8 cellular contexts compared by ENCODE assay signal in the genomic region with DNA sequence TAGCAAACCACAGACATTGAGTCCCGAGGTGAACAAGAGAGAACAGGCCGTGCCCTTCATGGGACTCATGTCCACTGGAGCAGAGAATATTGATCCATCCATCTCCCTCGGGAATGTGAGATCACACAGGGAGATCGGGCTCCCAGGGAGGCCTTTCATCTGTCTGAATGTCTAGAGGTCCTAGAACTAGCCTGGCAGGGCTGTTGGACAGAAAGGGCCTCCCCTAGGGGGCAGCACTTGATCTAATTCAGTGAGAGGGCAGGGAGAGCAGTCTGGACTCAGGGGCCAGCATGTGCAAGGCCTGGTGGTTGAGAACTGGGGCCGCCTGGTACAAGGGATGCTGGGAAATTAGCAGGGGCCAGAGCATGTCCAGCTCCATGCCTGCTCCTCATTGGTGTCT. TPM values are rescaled to one million over a fixed set of nuclear protein-coding genes. Genes with fewer than 3 reads are reported as not detected.
DNase-seq lines count a peak whose midpoint lies in the region; ATAC-seq and TF ChIP-seq lines count a peak whose summit lies in the region.

No MANE protein-coding gene starts in this region.

- peaks cover 0 to 26% (median 0%) of the 10 kb centered on the region in 9 donors for H3K36me3 ChIP-seq in heart right ventricle

- no peaks in the 10 kb centered on the region for H3K27me3 ChIP-seq in heart right ventricle

- DNase-seq in heart right ventricle (no peak), Right ventricle myocardium superior (no peak), NCI-H510A treated with DMSO at 0.1 percent for 48 hours (lab: John Stamatoyannopoulos, UW) (peak; percentile 19), immature natural killer cell (peak in 2 of 3 donors; percentile 14 to 30), hypothalamus (lab: John Stamatoyannopoulos, UW) (no peak), mucosa of gallbladder (ENCODE audit: low spot score) (no peak)
- peak; percentile 38 for DNase-seq in activated T-helper 1 cell treated with anti-CD3 and anti-CD28 coated beads, Interleukin-12 subunit alpha, Interleukin-12 subunit beta, Interleukin-2, Interleukin-4 antibody, amounts not matched to agents 30 ng/mL and 10 ng/mL and 1 ng/mL, durations not matched to agents 14 hours and 24 hours and 36 hours (ENCODE audit: low spot score)

- H3K36me3 Mint-ChIP-seq in activated T-helper 1 cell treated with anti-CD3 and anti-CD28 coated beads, Interleukin-12 subunit alpha, Interleukin-12 subunit beta, Interleukin-2, Interleukin-4 antibody, amounts not matched to agents 30 ng/mL and 10 ng/mL and 1 ng/mL, durations not matched to agents 14 hours and 24 hours and 36 hours (ENCODE audit: low read depth): peaks cover 19% of the 10 kb centered on the region
- H3K36me3 Mint-ChIP-seq in immature natural killer cell: no peaks in the 10 kb centered on the region

- TF ChIP-seq CTCF in heart right ventricle (IDR thresholded peaks at IDR 0.05): peak in 7 of 9 donors; percentile 28 to 57 (median 37)

- intact Hi-C loops in heart right ventricle (cut with DNase I) (loop anchor here in 5 of 10 donors (10.0 kb wide), 4 partner anchors 77 to 217 kb away; a partner anchor contains a TSS), Right ventricle myocardium superior (cut with DNase I) (no loop called here)
- intact Hi-C loops in activated T-helper 1 cell treated with anti-CD3 and anti-CD28 coated beads, Interleukin-12 subunit alpha, Interleukin-12 subunit beta, Interleukin-2, Interleukin-4 antibody, amounts not matched to agents 30 ng/mL and 10 ng/mL and 1 ng/mL, durations not matched to agents 14 hours and 24 hours and 36 hours (cut with micrococcal nuclease): no loop called here

- 68% methylated on average over 5 of the region's 5 CpGs for WGBS in heart right ventricle, 2 donors

- H3K27ac ChIP-seq in heart right ventricle: no peak overlapping the region

- H3K9me3 Mint-ChIP-seq in activated T-helper 1 cell treated with anti-CD3 and anti-CD28 coated beads, Interleukin-12 subunit alpha, Interleukin-12 subunit beta, Interleukin-2, Interleukin-4 antibody, amounts not matched to agents 30 ng/mL and 10 ng/mL and 1 ng/mL, durations not matched to agents 14 hours and 24 hours and 36 hours: no peaks in the 10 kb centered on the region
- H3K9me3 Mint-ChIP-seq in immature natural killer cell: no peaks in the 10 kb centered on the region

- H3K27me3 Mint-ChIP-seq in activated T-helper 1 cell treated with anti-CD3 and anti-CD28 coated beads, Interleukin-12 subunit alpha, Interleukin-12 subunit beta, Interleukin-2, Interleukin-4 antibody, amounts not matched to agents 30 ng/mL and 10 ng/mL and 1 ng/mL, durations not matched to agents 14 hours and 24 hours and 36 hours (ENCODE audit: insufficient read depth): no peaks in the 10 kb centered on the region
- peaks cover 0 to 5% (median 4%) of the 10 kb centered on the region in 3 donors for H3K27me3 Mint-ChIP-seq in immature natural killer cell (ENCODE audit: low read depth in 3 of 3)

- peaks cover 0 to 14% (median 13%) of the 10 kb centered on the region in 9 donors for H3K4me1 ChIP-seq in heart right ventricle

- H3K27ac Mint-ChIP-seq in activated T-helper 1 cell treated with anti-CD3 and anti-CD28 coated beads, Interleukin-12 subunit alpha, Interleukin-12 subunit beta, Interleukin-2, Interleukin-4 antibody, amounts not matched to agents 30 ng/mL and 10 ng/mL and 1 ng/mL, durations not matched to agents 14 hours and 24 hours and 36 hours: peak overlapping the region; percentile 24
- peak overlapping the region in 1 of 6 donors; percentile 21 for H3K27ac Mint-ChIP-seq in immature natural killer cell

- H3K4me3 ChIP-seq in heart right ventricle: no peak overlapping the region

- no peak for ATAC-seq in heart right ventricle
- ATAC-seq in Right ventricle myocardium superior (ENCODE audit: poor library complexity): no peak
- no peak for ATAC-seq in GM18873 (IDR thresholded peaks at IDR 0.05; ENCODE audit: low FRiP score, unreplicated experiment)

- H3K4me1 Mint-ChIP-seq in activated T-helper 1 cell treated with anti-CD3 and anti-CD28 coated beads, Interleukin-12 subunit alpha, Interleukin-12 subunit beta, Interleukin-2, Interleukin-4 antibody, amounts not matched to agents 30 ng/mL and 10 ng/mL and 1 ng/mL, durations not matched to agents 14 hours and 24 hours and 36 hours (ENCODE audit: low read depth): peaks cover 31% of the 10 kb centered on the region
- H3K4me1 Mint-ChIP-seq in immature natural killer cell: peaks cover 18 to 33% of the 10 kb centered on the region in 2 donors

- H3K9me3 ChIP-seq in heart right ventricle: no peaks in the 10 kb centered on the region

- no peak overlapping the region for H3K4me3 Mint-ChIP-seq in activated T-helper 1 cell treated with anti-CD3 and anti-CD28 coated beads, Interleukin-12 subunit alpha, Interleukin-12 subunit beta, Interleukin-2, Interleukin-4 antibody, amounts not matched to agents 30 ng/mL and 10 ng/mL and 1 ng/mL, durations not matched to agents 14 hours and 24 hours and 36 hours
- no peak overlapping the region for H3K4me3 Mint-ChIP-seq in immature natural killer cell

RNA-seq across cellular contexts. Expression of a gene that starts 4.3 kb away (rescaled TPM):
- total RNA-seq in heart right ventricle (10 to 100 TPM; 40.1 to 60.4 (median 49.3) TPM), Right ventricle myocardium superior (41.7 TPM), mucosa of gallbladder (60.3 TPM)
- polyA plus RNA-seq in heart right ventricle (100 to 1,000 TPM in 1 of 2 donors, 10 to 100 TPM in 1; 60.1 to 108 TPM), immature natural killer cell (10 to 100 TPM; 64.0 to 72.7 (median 64.2) TPM)
- 172 and 175 TPM in 2 replicates for total RNA-seq in activated T-helper 1 cell treated with anti-CD3 and anti-CD28 coated beads, Interleukin-12 subunit alpha, Interleukin-12 subunit beta, Interleukin-2, Interleukin-4 antibody, amounts not matched to agents 30 ng/mL and 10 ng/mL and 1 ng/mL, durations not matched to agents 14 hours and 24 hours and 36 hours

RNA-seq across cellular contexts. Expression of a gene that starts 4.9 kb away (rescaled TPM):
- 100 to 1,000 TPM; 139 to 245 (median 201) TPM for total RNA-seq in heart right ventricle
- 100 to 1,000 TPM; 114 to 128 TPM for polyA plus RNA-seq in heart right ventricle
- total RNA-seq in Right ventricle myocardium superior: 100 TPM
- 71.2 and 77.1 TPM in 2 replicates for total RNA-seq in activated T-helper 1 cell treated with anti-CD3 and anti-CD28 coated beads, Interleukin-12 subunit alpha, Interleukin-12 subunit beta, Interleukin-2, Interleukin-4 antibody, amounts not matched to agents 30 ng/mL and 10 ng/mL and 1 ng/mL, durations not matched to agents 14 hours and 24 hours and 36 hours
- polyA plus RNA-seq in immature natural killer cell: 10 to 100 TPM; 16.0 to 40.3 (median 32.9) TPM
- total RNA-seq in mucosa of gallbladder: 41.3 TPM

RNA-seq across cellular contexts. Expression of a gene that starts 18.9 kb away (rescaled TPM):
- not detected for total RNA-seq in heart right ventricle
- polyA plus RNA-seq in heart right ventricle: not detected
- total RNA-seq in Right ventricle myocardium superior: not detected
- total RNA-seq in activated T-helper 1 cell treated with anti-CD3 and anti-CD28 coated beads, Interleukin-12 subunit alpha, Interleukin-12 subunit beta, Interleukin-2, Interleukin-4 antibody, amounts not matched to agents 30 ng/mL and 10 ng/mL and 1 ng/mL, durations not matched to agents 14 hours and 24 hours and 36 hours: not detected in 2 replicates
- polyA plus RNA-seq in immature natural killer cell: not detected
- total RNA-seq in mucosa of gallbladder: not detected

RNA-seq across cellular contexts. Expression of a gene that starts 26.2 kb away (rescaled TPM):
- total RNA-seq in heart right ventricle (not detected), Right ventricle myocardium superior (not detected), mucosa of gallbladder (not detected)
- polyA plus RNA-seq in heart right ventricle (not detected), immature natural killer cell (not detected)
- not detected in 2 replicates for total RNA-seq in activated T-helper 1 cell treated with anti-CD3 and anti-CD28 coated beads, Interleukin-12 subunit alpha, Interleukin-12 subunit beta, Interleukin-2, Interleukin-4 antibody, amounts not matched to agents 30 ng/mL and 10 ng/mL and 1 ng/mL, durations not matched to agents 14 hours and 24 hours and 36 hours

RNA-seq across cellular contexts. Expression of a gene that starts 32.9 kb away (rescaled TPM):
- 1,000 to 10,000 TPM in 2 of 10 donors, 100 to 1,000 TPM in 8; 450 to 3,518 (median 637) TPM for total RNA-seq in heart right ventricle
- polyA plus RNA-seq in heart right ventricle: 1,000 to 10,000 TPM; 1,046 to 1,578 TPM
- total RNA-seq in Right ventricle myocardium superior: 748 TPM
- total RNA-seq in activated T-helper 1 cell treated with anti-CD3 and anti-CD28 coated beads, Interleukin-12 subunit alpha, Interleukin-12 subunit beta, Interleukin-2, Interleukin-4 antibody, amounts not matched to agents 30 ng/mL and 10 ng/mL and 1 ng/mL, durations not matched to agents 14 hours and 24 hours and 36 hours: 651 and 662 TPM in 2 replicates
- 1,000 to 10,000 TPM; 3,472 to 4,403 (median 4,065) TPM for polyA plus RNA-seq in immature natural killer cell
- total RNA-seq in mucosa of gallbladder: 4,398 TPM

Comparison
In these comparisons a context has a peak if more than half of its experiments do, and no peak if none do; other contexts are left out.
1. DNase-seq: peak in NCI-H510A treated with DMSO at 0.1 percent for 48 hours (single experiment), activated T-helper 1 cell treated with anti-CD3 and anti-CD28 coated beads, Interleukin-12 subunit alpha, Interleukin-12 subunit beta, Interleukin-2, Interleukin-4 antibody, amounts not matched to agents 30 ng/mL and 10 ng/mL and 1 ng/mL, durations not matched to agents 14 hours and 24 hours and 36 hours (single experiment) and immature natural killer cell (2 of 3); none in heart right ventricle (0 of 2), Right ventricle myocardium superior (single experiment), hypothalamus (0 of 51) and mucosa of gallbladder (single experiment).